In the genomic region with DNA sequence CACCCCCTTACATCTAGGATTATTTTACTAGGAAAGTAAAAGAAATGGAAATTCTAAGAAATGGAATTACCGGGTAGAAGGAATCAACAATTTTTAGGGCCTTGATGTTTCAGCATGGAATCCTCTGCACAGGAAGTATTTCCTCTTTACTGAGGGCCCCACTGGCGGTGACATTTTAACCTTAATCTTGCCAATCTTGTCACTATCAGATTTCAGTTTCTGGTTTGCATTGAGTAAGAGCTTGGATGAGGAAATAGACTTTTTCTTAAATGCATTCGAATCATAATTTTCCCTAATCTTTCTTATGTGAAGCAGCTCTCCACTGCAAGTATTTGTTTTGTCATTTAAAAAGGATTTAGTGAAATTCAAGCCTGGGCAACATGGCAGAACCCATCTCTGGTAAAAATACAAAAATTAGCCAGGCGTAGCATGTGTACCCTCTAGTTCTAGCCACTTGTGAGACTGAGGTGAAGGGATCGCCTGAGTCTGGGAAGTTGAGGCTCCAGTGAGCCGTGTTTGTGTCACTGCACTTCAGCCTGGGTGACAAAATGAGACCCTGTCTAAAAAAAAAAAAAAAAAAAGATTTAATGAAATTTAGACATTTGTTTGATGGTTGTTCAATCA, we compare ENCODE assay signal across 10 cellular contexts. TPM values are rescaled to one million over a fixed set of nuclear protein-coding genes. Genes with fewer than 3 reads are reported as not detected.
DNase-seq lines count a peak whose midpoint lies in the region; ATAC-seq and TF ChIP-seq lines count a peak whose summit lies in the region.
"Had no signal": no experiment of that assay in that cellular context is flagged by ENCODE, and none has a peak within 500 bp of the region (broad histone marks: within the 10 kb centered on the region; RNA-seq: fewer than 3 reads in every experiment).

No MANE protein-coding gene starts in this region.

- peaks cover 28% of the 10 kb centered on the region for H3K36me3 Mint-ChIP-seq in activated CD8-positive, alpha-beta memory T cell treated with anti-CD3 and anti-CD28 coated beads, Interleukin-2, amount 10 ng/mL, durations not matched to agents 7 days and 5 days
- H3K36me3 Mint-ChIP-seq in central memory CD8-positive, alpha-beta T cell (ENCODE audit: insufficient read depth) = peaks cover 6% of the 10 kb centered on the region

- peak overlapping the region; percentile 72 for H3K27ac Mint-ChIP-seq in activated CD8-positive, alpha-beta memory T cell treated with anti-CD3 and anti-CD28 coated beads, Interleukin-2, amount 10 ng/mL, durations not matched to agents 7 days and 5 days
- H3K27ac Mint-ChIP-seq in central memory CD8-positive, alpha-beta T cell (ENCODE audit: low read depth) = peak overlapping the region; percentile 41

- 76 to 87% (median 78%) methylated on average over 6 of the region's 6 CpGs for WGBS in stomach, 5 donors

- peak; percentile 69 for DNase-seq in activated CD8-positive, alpha-beta memory T cell treated with anti-CD3 and anti-CD28 coated beads, Interleukin-2, amount 10 ng/mL, durations not matched to agents 7 days and 5 days
- no peak for DNase-seq in activated CD8-positive, alpha-beta memory T cell treated with anti-CD3 and anti-CD28 coated beads, Interleukin-2, amount 50 U/mL, for 48 hours
- DNase-seq in central memory CD8-positive, alpha-beta T cell (ENCODE audit: low spot score in 2 of 2) = no peak
- DNase-seq in stomach = no peak
- no peak for DNase-seq in ACHN
- DNase-seq: hippocampal formation had no signal

- H3K79me2 ChIP-seq in OCI-LY1 (ENCODE audit: insufficient read depth, low read length) = no peaks in the 10 kb centered on the region

- no peaks in the 10 kb centered on the region for H3F3A ChIP-seq in OCI-LY1 (ENCODE audit: insufficient read depth, low read length)

- H3K9me3 ChIP-seq in OCI-LY1 (ENCODE audit: low read length) = no peaks in the 10 kb centered on the region
- no peaks in the 10 kb centered on the region for H3K9me3 ChIP-seq in stomach
- H3K9me3 ChIP-seq: SJSA1 had no signal

- intact Hi-C loops in stomach (cut with DNase I; ENCODE audit: low total_unique reads) = no loop called here

- CTCF ChIA-PET in activated CD8-positive, alpha-beta memory T cell treated with anti-CD3 and anti-CD28 coated beads, Interleukin-2, amount 10 ng/mL, durations not matched to agents 7 days and 5 days (lab: Charles Lee) = interaction anchor here (1.4 to 1.9 kb wide), 2 partner anchors 34 to 53 kb away, joined by 4 read pairs; no protein-coding TSS in a partner anchor

- H3K9me2 ChIP-seq in OCI-LY1 (ENCODE audit: low read depth, low read length) = no peaks in the 10 kb centered on the region

- no peaks in the 10 kb centered on the region for H3K9me3 Mint-ChIP-seq in activated CD8-positive, alpha-beta memory T cell treated with anti-CD3 and anti-CD28 coated beads, Interleukin-2, amount 10 ng/mL, durations not matched to agents 7 days and 5 days (ENCODE audit: low read depth)
- no peaks in the 10 kb centered on the region for H3K9me3 Mint-ChIP-seq in central memory CD8-positive, alpha-beta T cell

- H3K36me3 ChIP-seq in OCI-LY1 (ENCODE audit: insufficient read depth, low read length) (peaks cover 78% of the 10 kb centered on the region), stomach (peaks cover 10 to 50% (median 40%) of the 10 kb centered on the region in 4 donors)
- H3K36me3 ChIP-seq: SJSA1 had no signal

- peak; percentile 71 for ATAC-seq in activated CD8-positive, alpha-beta memory T cell treated with anti-CD3 and anti-CD28 coated beads, Interleukin-2, amount 10 ng/mL, durations not matched to agents 7 days and 5 days
- no peak for ATAC-seq in central memory CD8-positive, alpha-beta T cell (replicated peaks; ENCODE audit: extremely low read depth, poor library complexity, severe bottlenecking)
- ATAC-seq in HG02623 (IDR thresholded peaks at IDR 0.05; ENCODE audit: unreplicated experiment) (no peak), HG03439 (IDR thresholded peaks at IDR 0.05; ENCODE audit: unreplicated experiment) (no peak)

- peaks cover 35% of the 10 kb centered on the region for H3K4me1 Mint-ChIP-seq in activated CD8-positive, alpha-beta memory T cell treated with anti-CD3 and anti-CD28 coated beads, Interleukin-2, amount 10 ng/mL, durations not matched to agents 7 days and 5 days
- peaks cover 21% of the 10 kb centered on the region for H3K4me1 Mint-ChIP-seq in central memory CD8-positive, alpha-beta T cell

- TF ChIP-seq EP300 in stomach (IDR thresholded peaks at IDR 0.05) = no peak

- H3K4me1 ChIP-seq in OCI-LY1 (ENCODE audit: insufficient read depth, low read length, severe bottlenecking) = peaks cover 30% of the 10 kb centered on the region
- peaks cover 12 to 40% (median 34%) of the 10 kb centered on the region in 4 donors for H3K4me1 ChIP-seq in stomach
- H3K4me1 ChIP-seq: SJSA1 had no signal

- no peak for TF ChIP-seq CTCF in OCI-LY1 (IDR thresholded peaks at IDR 0.05; ENCODE audit: low read length)
- TF ChIP-seq CTCF in stomach (IDR thresholded peaks at IDR 0.05) = no peak

- H3K4me3 ChIP-seq in OCI-LY1 (ENCODE audit: low read depth, low read length, poor library complexity, severe bottlenecking) = no peak overlapping the region
- H3K4me3 ChIP-seq in stomach = no peak overlapping the region
- H3K4me3 ChIP-seq: SJSA1 had no signal

- H3K9ac ChIP-seq in OCI-LY1 (ENCODE audit: low read length) = no peak overlapping the region

- H3K27me3 Mint-ChIP-seq in activated CD8-positive, alpha-beta memory T cell treated with anti-CD3 and anti-CD28 coated beads, Interleukin-2, amount 10 ng/mL, durations not matched to agents 7 days and 5 days = no peaks in the 10 kb centered on the region
- H3K27me3 Mint-ChIP-seq in central memory CD8-positive, alpha-beta T cell = no peaks in the 10 kb centered on the region

- no peak overlapping the region for H3K4me2 ChIP-seq in OCI-LY1 (ENCODE audit: low read length)

- TF ChIP-seq POLR2A in stomach (IDR thresholded peaks at IDR 0.05) = no peak

- H4K20me1 ChIP-seq in OCI-LY1 (ENCODE audit: insufficient read depth, low read length) = no peaks in the 10 kb centered on the region

- peak overlapping the region; percentile 11 for H3K27ac ChIP-seq in OCI-LY1 (ENCODE audit: low read depth, low read length, poor library complexity, severe bottlenecking)
- peak overlapping the region in 4 of 5 donors; percentile 21 to 71 (median 32) for H3K27ac ChIP-seq in stomach
- H3K27ac ChIP-seq: SJSA1 had no signal

- H3K4me3 Mint-ChIP-seq in activated CD8-positive, alpha-beta memory T cell treated with anti-CD3 and anti-CD28 coated beads, Interleukin-2, amount 10 ng/mL, durations not matched to agents 7 days and 5 days = no peak overlapping the region
- peak overlapping the region; percentile 32 for H3K4me3 Mint-ChIP-seq in central memory CD8-positive, alpha-beta T cell

- H3K27me3 ChIP-seq in OCI-LY1 (ENCODE audit: insufficient read depth, low read length) (no peaks in the 10 kb centered on the region), stomach (no peaks in the 10 kb centered on the region)
- H3K27me3 ChIP-seq: SJSA1 had no signal

- in situ Hi-C loops in ACHN (cut with HindIII; ENCODE audit: low pct_ligation_motif_present, low pct_unique_long_range_greater_than_20kb, low sequenced_read_pairs) = no loop called here

- H2AFZ ChIP-seq in OCI-LY1 (ENCODE audit: low read length) = no peak overlapping the region

RNA-seq across cellular contexts. Expression of gene TPCN1, which starts 40.7 kb away (rescaled TPM):
- 10 to 100 TPM; 21.4 to 23.3 TPM for total RNA-seq in activated CD8-positive, alpha-beta memory T cell treated with anti-CD3 and anti-CD28 coated beads, Interleukin-2, amount 10 ng/mL, durations not matched to agents 7 days and 5 days
- total RNA-seq in stomach = 10 to 100 TPM; 15.2 to 78.2 (median 48.4) TPM
- 10 to 100 TPM in 1 of 3 donors, 1 to 10 TPM in 2; 5.8 to 24.2 (median 6.3) TPM for polyA plus RNA-seq in stomach
